In the genomic region with DNA sequence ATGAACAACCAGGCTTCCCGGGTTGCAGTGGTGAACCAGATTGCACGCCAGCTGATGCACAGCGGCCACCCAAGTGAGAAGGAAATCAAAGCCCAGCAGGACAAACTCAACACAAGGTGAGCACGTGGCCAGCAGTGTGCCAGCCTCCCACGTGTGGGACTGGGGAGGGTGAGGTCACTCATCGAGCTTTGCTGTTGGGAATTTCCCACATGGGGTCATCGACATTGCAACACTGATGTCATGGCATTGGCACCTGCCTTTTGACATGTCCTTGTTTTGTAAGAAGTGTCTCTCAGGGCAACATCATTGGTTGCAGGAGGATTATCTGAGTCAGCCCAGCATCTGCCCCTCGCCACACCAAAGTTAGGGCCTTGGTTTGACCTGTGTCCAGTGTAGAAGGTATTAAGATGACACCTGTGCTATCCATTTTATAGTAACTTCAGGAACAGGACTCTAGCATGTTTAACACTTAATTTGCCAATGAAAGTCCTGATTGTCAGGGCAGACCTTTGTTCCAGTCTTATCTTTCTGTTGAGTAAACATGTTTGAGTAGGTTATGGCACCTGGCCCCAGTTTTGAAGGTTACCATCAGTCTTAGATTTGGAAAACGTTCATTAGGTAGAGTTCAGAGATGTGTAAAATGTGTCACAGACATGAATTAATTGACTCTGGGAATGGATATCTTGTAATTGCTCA, we compare ENCODE assay signal across 9 cellular contexts.
A peak's percentile ranks its signal among the peaks of the same experiment; 100 is the strongest.
DNase-seq lines count a peak whose midpoint lies in the region; ATAC-seq lines count a peak whose summit lies in the region.
"Had no signal": no experiment of that assay in that cellular context is flagged by ENCODE, and none has a peak within 500 bp of the region (broad histone marks: within the 10 kb centered on the region; RNA-seq: fewer than 3 reads in every experiment).

No MANE protein-coding gene starts in this region.

- H3K4me1 Mint-ChIP-seq in activated T-helper 1 cell treated with anti-CD3 and anti-CD28 coated beads, Interleukin-12 subunit alpha, Interleukin-12 subunit beta, Interleukin-2, Interleukin-4 antibody, amounts not matched to agents 30 ng/mL and 10 ng/mL and 1 ng/mL, durations not matched to agents 14 hours and 24 hours and 36 hours (ENCODE audit: low read depth), result peaks cover 34% of the 10 kb centered on the region
- peaks cover 25 to 48% of the 10 kb centered on the region in 2 donors for H3K4me1 Mint-ChIP-seq in stimulated activated naive B cell treated with anti-CD40 and anti-IgM and Interleukin-4, amounts not matched to agents 10 μg/mL and 1 μg/mL and 100 μg/mL, for 72 hours

- H3K4me3 Mint-ChIP-seq in activated T-helper 1 cell treated with anti-CD3 and anti-CD28 coated beads, Interleukin-12 subunit alpha, Interleukin-12 subunit beta, Interleukin-2, Interleukin-4 antibody, amounts not matched to agents 30 ng/mL and 10 ng/mL and 1 ng/mL, durations not matched to agents 14 hours and 24 hours and 36 hours, result no peak overlapping the region
- no peak overlapping the region for H3K4me3 Mint-ChIP-seq in stimulated activated naive B cell treated with anti-CD40 and anti-IgM and Interleukin-4, amounts not matched to agents 10 μg/mL and 1 μg/mL and 100 μg/mL, for 72 hours

- H3K36me3 Mint-ChIP-seq in activated T-helper 1 cell treated with anti-CD3 and anti-CD28 coated beads, Interleukin-12 subunit alpha, Interleukin-12 subunit beta, Interleukin-2, Interleukin-4 antibody, amounts not matched to agents 30 ng/mL and 10 ng/mL and 1 ng/mL, durations not matched to agents 14 hours and 24 hours and 36 hours (ENCODE audit: low read depth), result peaks cover 70% of the 10 kb centered on the region
- H3K36me3 Mint-ChIP-seq in stimulated activated naive B cell treated with anti-CD40 and anti-IgM and Interleukin-4, amounts not matched to agents 10 μg/mL and 1 μg/mL and 100 μg/mL, for 72 hours, result peaks cover 63 to 79% of the 10 kb centered on the region in 2 donors

- intact Hi-C loops in activated T-helper 1 cell treated with anti-CD3 and anti-CD28 coated beads, Interleukin-12 subunit alpha, Interleukin-12 subunit beta, Interleukin-2, Interleukin-4 antibody, amounts not matched to agents 30 ng/mL and 10 ng/mL and 1 ng/mL, durations not matched to agents 14 hours and 24 hours and 36 hours (cut with micrococcal nuclease), result no loop called here
- intact Hi-C loops in left cardiac atrium (cut with DNase I), result no loop called here

- peak; percentile 35 to 73 for ATAC-seq in activated CD4-positive, CD25-positive, alpha-beta regulatory T cell treated with anti-CD3 and anti-CD28 coated beads, Interleukin-2, amount 50 U/mL, for 24 hours
- ATAC-seq in left cardiac atrium (peak; percentile 50 to 62), HG03097 (IDR thresholded peaks at IDR 0.05; ENCODE audit: low FRiP score, unreplicated experiment) (no peak)
- peak; percentile 35 to 40 for ATAC-seq in stimulated activated naive B cell treated with anti-CD40 and anti-IgM and Interleukin-4, amounts not matched to agents 10 μg/mL and 1 μg/mL and 100 μg/mL, for 72 hours (replicated peaks)

- no peaks in the 10 kb centered on the region for H3K9me3 Mint-ChIP-seq in activated T-helper 1 cell treated with anti-CD3 and anti-CD28 coated beads, Interleukin-12 subunit alpha, Interleukin-12 subunit beta, Interleukin-2, Interleukin-4 antibody, amounts not matched to agents 30 ng/mL and 10 ng/mL and 1 ng/mL, durations not matched to agents 14 hours and 24 hours and 36 hours
- no peaks in the 10 kb centered on the region for H3K9me3 Mint-ChIP-seq in stimulated activated naive B cell treated with anti-CD40 and anti-IgM and Interleukin-4, amounts not matched to agents 10 μg/mL and 1 μg/mL and 100 μg/mL, for 72 hours

- no peaks in the 10 kb centered on the region for H3K27me3 Mint-ChIP-seq in activated T-helper 1 cell treated with anti-CD3 and anti-CD28 coated beads, Interleukin-12 subunit alpha, Interleukin-12 subunit beta, Interleukin-2, Interleukin-4 antibody, amounts not matched to agents 30 ng/mL and 10 ng/mL and 1 ng/mL, durations not matched to agents 14 hours and 24 hours and 36 hours (ENCODE audit: insufficient read depth)
- no peaks in the 10 kb centered on the region for H3K27me3 Mint-ChIP-seq in stimulated activated naive B cell treated with anti-CD40 and anti-IgM and Interleukin-4, amounts not matched to agents 10 μg/mL and 1 μg/mL and 100 μg/mL, for 72 hours

- peak overlapping the region; percentile 34 for H3K27ac Mint-ChIP-seq in activated T-helper 1 cell treated with anti-CD3 and anti-CD28 coated beads, Interleukin-12 subunit alpha, Interleukin-12 subunit beta, Interleukin-2, Interleukin-4 antibody, amounts not matched to agents 30 ng/mL and 10 ng/mL and 1 ng/mL, durations not matched to agents 14 hours and 24 hours and 36 hours
- peak overlapping the region; percentile 56 for H3K27ac Mint-ChIP-seq in stimulated activated naive B cell treated with anti-CD40 and anti-IgM and Interleukin-4, amounts not matched to agents 10 μg/mL and 1 μg/mL and 100 μg/mL, for 72 hours

- no peak for DNase-seq in activated CD4-positive, CD25-positive, alpha-beta regulatory T cell treated with anti-CD3 and anti-CD28 coated beads, Interleukin-2, amount 50 U/mL, for 72 hours
- no peak for DNase-seq in activated T-helper 1 cell treated with anti-CD3 and anti-CD28 coated beads, Interleukin-12 subunit alpha, Interleukin-12 subunit beta, Interleukin-2, Interleukin-4 antibody, amounts not matched to agents 30 ng/mL and 10 ng/mL and 1 ng/mL, durations not matched to agents 14 hours and 24 hours and 36 hours (ENCODE audit: low spot score)
- DNase-seq in left cardiac atrium (peak; percentile 67), anterior cingulate cortex (lab: John Stamatoyannopoulos, UW) (no peak), NOMO-1 treated with dmso at 0.1 percent for 144 hours (lab: John Stamatoyannopoulos, UW; ENCODE audit: unreplicated experiment) (no peak)
- DNase-seq in stimulated activated naive B cell treated with anti-CD40 and anti-IgM and Interleukin-4, amounts not matched to agents 10 μg/mL and 1 μg/mL and 100 μg/mL, for 72 hours, result peak; percentile 13
- DNase-seq: foreskin melanocyte had no signal

Comparison
In these comparisons a context has a peak if more than half of its experiments do, and no peak if none do; other contexts are left out.
1. DNase-seq: peak in left cardiac atrium (single experiment) and stimulated activated naive B cell treated with anti-CD40 and anti-IgM and Interleukin-4, amounts not matched to agents 10 μg/mL and 1 μg/mL and 100 μg/mL, for 72 hours (single experiment); none in activated CD4-positive, CD25-positive, alpha-beta regulatory T cell treated with anti-CD3 and anti-CD28 coated beads, Interleukin-2, amount 50 U/mL, for 72 hours (single experiment), activated T-helper 1 cell treated with anti-CD3 and anti-CD28 coated beads, Interleukin-12 subunit alpha, Interleukin-12 subunit beta, Interleukin-2, Interleukin-4 antibody, amounts not matched to agents 30 ng/mL and 10 ng/mL and 1 ng/mL, durations not matched to agents 14 hours and 24 hours and 36 hours (single experiment), anterior cingulate cortex (0 of 58) and NOMO-1 treated with dmso at 0.1 percent for 144 hours (single experiment).